In genomic region chr3:129003578-129004112, GRCh38 we compare ENCODE assay signal across 9 cellular contexts. TPM values are rescaled to one million over a fixed set of nuclear protein-coding genes. Genes with fewer than 3 reads are reported as not detected.
DNase-seq lines count a peak whose midpoint lies in the region; ATAC-seq and TF ChIP-seq lines count a peak whose summit lies in the region.
"Had no signal": no experiment of that assay in that cellular context is flagged by ENCODE, and none has a peak within 500 bp of the region (broad histone marks: within the 10 kb centered on the region; RNA-seq: fewer than 3 reads in every experiment).

No MANE protein-coding gene starts in this region.

- DNase-seq in HuH-7.5 (ENCODE audit: low spot score) (peak; percentile 88), T-helper 2 cell (peak; percentile 7 to 72 (median 43)), dorsolateral prefrontal cortex (no peak), AG08395 (ENCODE audit: low spot score) (no peak), AG08396 (ENCODE audit: low spot score) (no peak)

- H3K4me3 ChIP-seq in dorsolateral prefrontal cortex (peak overlapping the region in 34 of 59 donors; percentile 3 to 53 (median 32)), neutrophil (ENCODE audit: low read depth in 1 of 2, low read length in 1 of 2) (peak overlapping the region; percentile 41 to 43)
- H3K4me3 ChIP-seq: K562 had no signal

- TF ChIP-seq CTCF in dorsolateral prefrontal cortex (IDR thresholded peaks at IDR 0.05 in 54 of 56, conservative IDR thresholded peaks at IDR 0.05 in 2 of 56; ENCODE audit: low read depth in 1 of 56, partially characterized antibody in 56 of 56) = peak in 2 of 56 donors; percentile 10 to 11
- TF ChIP-seq CTCF in neutrophil (IDR thresholded peaks at IDR 0.05) = no peak

- ATAC-seq in GM21381 (IDR thresholded peaks at IDR 0.05; ENCODE audit: unreplicated experiment) (no peak), GM18867 (IDR thresholded peaks at IDR 0.05; ENCODE audit: unreplicated experiment) (no peak)
- ATAC-seq: K562 had no signal

- intact Hi-C loops in dorsolateral prefrontal cortex (cut with DNase I) = no loop called here

- H3K27ac ChIP-seq in dorsolateral prefrontal cortex = no peak overlapping the region
- H3K27ac ChIP-seq in neutrophil = no peak overlapping the region

- no peaks in the 10 kb centered on the region for H3K36me3 ChIP-seq in neutrophil

- no peaks in the 10 kb centered on the region for H3K9me3 ChIP-seq in neutrophil

- H3K27me3 ChIP-seq in dorsolateral prefrontal cortex = peaks cover 0 to 60% (median 39%) of the 10 kb centered on the region in 45 donors
- peaks cover 74% of the 10 kb centered on the region for H3K27me3 ChIP-seq in neutrophil

- peaks cover 22 to 29% of the 10 kb centered on the region in 2 experiments for H3K4me1 ChIP-seq in neutrophil (ENCODE audit: control insufficient read depth in 1 of 2, insufficient read depth in 1 of 2, low read depth in 1 of 2, low read length in 1 of 2)

RNA-seq across cellular contexts. Expression of gene EFCC1, which starts 2.5 kb away (rescaled TPM):
- 1 to 10 TPM in 98 of 120 experiments, under 1 TPM in 22; 0.59 to 4.3 (median 1.5) TPM for total RNA-seq in dorsolateral prefrontal cortex
- total RNA-seq: K562 had no signal

RNA-seq across cellular contexts. Expression of gene CFAP92, which starts 9.8 kb away (rescaled TPM):
- 10 to 100 TPM in 18 of 120 experiments, 1 to 10 TPM in 102; 1.7 to 13.7 (median 6.6) TPM for total RNA-seq in dorsolateral prefrontal cortex

RNA-seq across cellular contexts. Expression of gene GP9, which starts 56.9 kb away (rescaled TPM):
- total RNA-seq in dorsolateral prefrontal cortex = under 1 TPM in 1 of 120 experiments, not detected in 119; 0.74 TPM
- total RNA-seq: K562 had no signal

Comparison
In these comparisons a context has a peak if more than half of its experiments do, and no peak if none do; other contexts are left out.
1. DNase-seq: peak in HuH-7.5 (single experiment) and T-helper 2 cell (5 of 5); none in dorsolateral prefrontal cortex (0 of 10), AG08395 (single experiment) and AG08396 (single experiment).